Comparison of ENCODE assay signal across 23 cellular contexts in genomic region chr7:116239019-116239418, GRCh38. TPM values are rescaled to one million over a fixed set of nuclear protein-coding genes. Genes with fewer than 3 reads are reported as not detected.
DNase-seq lines count a peak whose midpoint lies in the region; ATAC-seq and TF ChIP-seq lines count a peak whose summit lies in the region.
"Had no signal": no experiment of that assay in that cellular context is flagged by ENCODE, and none has a peak within 500 bp of the region (broad histone marks: within the 10 kb centered on the region; RNA-seq: fewer than 3 reads in every experiment).

No MANE protein-coding gene starts in this region.

- peak overlapping the region; percentile 18 for H3K27ac Mint-ChIP-seq in activated T-cell treated with anti-CD3 and anti-CD28 coated beads, Interleukin-2, amount 50 U/mL, for 72 hours
- no peak overlapping the region for H3K27ac Mint-ChIP-seq in WTC11
- no peak overlapping the region for H3K27ac Mint-ChIP-seq in activated CD4-positive, alpha-beta T cell treated with anti-CD3 and anti-CD28 coated beads for 36 hours
- H3K27ac Mint-ChIP-seq: type B pancreatic cell had no signal

- TF ChIP-seq POLR2A in transverse colon (IDR thresholded peaks at IDR 0.05): no peak

- peaks cover 39% of the 10 kb centered on the region for H3K4me1 Mint-ChIP-seq in activated T-cell treated with anti-CD3 and anti-CD28 coated beads, Interleukin-2, amount 50 U/mL, for 72 hours (ENCODE audit: low read depth)
- H3K4me1 Mint-ChIP-seq in WTC11: peaks cover 8% of the 10 kb centered on the region
- peaks cover 54% of the 10 kb centered on the region for H3K4me1 Mint-ChIP-seq in activated CD4-positive, alpha-beta T cell treated with anti-CD3 and anti-CD28 coated beads for 36 hours

- 51 to 54% methylated on average over 3 of the region's 3 CpGs for WGBS in transverse colon (ENCODE audit: low coverage in 1 of 2), 2 donors

- H2AFZ ChIP-seq in osteoblast (ENCODE audit: low read length): no peak overlapping the region

- POLR2A ChIA-PET in WTC11 (lab: Charles Lee): interaction anchor here (0.5 kb wide), 1 partner anchor 224 kb away, joined by 3 read pairs; no protein-coding TSS in a partner anchor
- POLR2A ChIA-PET in activated CD4-positive, alpha-beta T cell treated with anti-CD3 and anti-CD28 coated beads for 36 hours (lab: Charles Lee): no interaction called here

- CTCF ChIA-PET in WTC11 (lab: Charles Lee): interaction anchor here (0.8 to 1.8 kb wide), 5 partner anchors 8 to 59 kb away, joined by 3 to 9 read pairs (median 3); partner anchors contain the start of gene TES
- CTCF ChIA-PET in activated CD4-positive, alpha-beta T cell treated with anti-CD3 and anti-CD28 coated beads for 36 hours (lab: Charles Lee): interaction anchor here (1.1 to 15.7 kb wide), 5 partner anchors 8 to 69 kb away, joined by 3 to 293 read pairs (median 13); partner anchors contain the start of gene TES

- H3K27ac ChIP-seq in transverse colon: peak overlapping the region; percentile 45 to 96 (median 70)
- H3K27ac ChIP-seq in osteoblast (ENCODE audit: low read depth, low read length): no peak overlapping the region
- H3K27ac ChIP-seq: cardiac muscle cell, lower lobe of right lung, prostate gland, skin epidermis had no signal

- H3K27me3 ChIP-seq in transverse colon (no peaks in the 10 kb centered on the region), osteoblast (ENCODE audit: insufficient read depth, low read length) (no peaks in the 10 kb centered on the region)
- H3K27me3 ChIP-seq: BE2C, cardiac muscle cell had no signal

- no peaks in the 10 kb centered on the region for H3K27me3 Mint-ChIP-seq in activated T-cell treated with anti-CD3 and anti-CD28 coated beads, Interleukin-2, amount 50 U/mL, for 72 hours (ENCODE audit: low read depth)
- no peaks in the 10 kb centered on the region for H3K27me3 Mint-ChIP-seq in WTC11 (ENCODE audit: low read depth)
- no peaks in the 10 kb centered on the region for H3K27me3 Mint-ChIP-seq in activated CD4-positive, alpha-beta T cell treated with anti-CD3 and anti-CD28 coated beads for 36 hours
- H3K27me3 Mint-ChIP-seq: type B pancreatic cell had no signal

- H3K36me3 Mint-ChIP-seq in activated T-cell treated with anti-CD3 and anti-CD28 coated beads, Interleukin-2, amount 50 U/mL, for 72 hours (ENCODE audit: insufficient read depth in 2 of 2): peaks cover 9 to 17% of the 10 kb centered on the region in 2 donors
- H3K36me3 Mint-ChIP-seq in WTC11: peaks cover 11% of the 10 kb centered on the region
- peaks cover 29% of the 10 kb centered on the region for H3K36me3 Mint-ChIP-seq in activated CD4-positive, alpha-beta T cell treated with anti-CD3 and anti-CD28 coated beads for 36 hours (ENCODE audit: low read depth)

- no peak overlapping the region for H3K4me2 ChIP-seq in osteoblast (ENCODE audit: insufficient read depth, low read length)

- H3K4me3 ChIP-seq in mucosa of descending colon: no peak overlapping the region
- no peak overlapping the region for H3K4me3 ChIP-seq in transverse colon
- no peak overlapping the region for H3K4me3 ChIP-seq in osteoblast (ENCODE audit: insufficient read depth, low read length)
- H3K4me3 ChIP-seq: cardiac muscle cell, lower lobe of right lung, prostate gland, skin epidermis had no signal

- peaks cover 12% of the 10 kb centered on the region for H3K4me1 ChIP-seq in mucosa of descending colon (ENCODE audit: low read depth)
- peaks cover 8 to 52% (median 18%) of the 10 kb centered on the region in 4 donors for H3K4me1 ChIP-seq in transverse colon
- H3K4me1 ChIP-seq in osteoblast (ENCODE audit: insufficient read depth, low read length): peaks cover 3% of the 10 kb centered on the region
- H3K4me1 ChIP-seq: BE2C, lower lobe of right lung, prostate gland had no signal

- DNase-seq in activated T-cell treated with anti-CD3 and anti-CD28 coated beads, Interleukin-2, amount 50 U/mL, for 72 hours: no peak
- no peak for DNase-seq in activated T-cell treated with anti-CD3 and anti-CD28 coated beads, Interleukin-2, amount 50 U/mL, for 1 hour
- DNase-seq in WTC11 (ENCODE audit: low spot score) (no peak), mucosa of descending colon (no peak), transverse colon (no peak), osteoblast (ENCODE audit: insufficient read length, low spot score, missing footprints) (no peak), HuH-7 (ENCODE audit: low spot score) (no peak)
- DNase-seq in activated CD4-positive, alpha-beta T cell treated with anti-CD3 and anti-CD28 coated beads for 36 hours: no peak
- DNase-seq: activated CD4-positive, alpha-beta T cell treated with anti-CD3 and anti-CD28 coated beads for 48 hours; activated gamma-delta T cell treated with Interleukin-2 at 50 U/mL for 16 hours; amygdala; BE2C; dermis blood vessel endothelial cell; HCEC 1CT; hippocampal formation; lower lobe of right lung; NCI-H1417 treated with DMSO at 0.1 percent for 48 hours; NCI-H524 treated with DMSO at 0.1 percent for 48 hours; stimulated activated naive CD8-positive, alpha-beta T cell treated with anti-CD3 and anti-CD28 coated beads, Interleukin-15, Interleukin-2, amounts not matched to agents 100 U/mL and 50 U/mL, for 24 hours had no signal

- H3K79me2 ChIP-seq in osteoblast (ENCODE audit: insufficient read depth, low read length): peaks cover 6% of the 10 kb centered on the region

- H4K20me1 ChIP-seq in osteoblast (ENCODE audit: insufficient read depth, low read length): no peaks in the 10 kb centered on the region

- TF ChIP-seq CTCF in WTC11 (IDR thresholded peaks at IDR 0.05) (no peak), mucosa of descending colon (IDR thresholded peaks at IDR 0.05) (no peak), transverse colon (IDR thresholded peaks at IDR 0.05) (no peak), osteoblast (IDR thresholded peaks at IDR 0.05; ENCODE audit: extremely low read depth, low read depth, low read length) (no peak)

- in situ Hi-C loops in transverse colon (cut with MboI; ENCODE audit: low pct_ligation_motif_present in 1 of 4, low pct_unique_long_range_greater_than_20kb in 1 of 4, low sequenced_read_pairs in 3 of 4): loop anchor here in 2 of 4 donors (5.0 kb wide), 1 partner anchor 62 kb away; no protein-coding TSS in a partner anchor

- H3K9me3 Mint-ChIP-seq in activated T-cell treated with anti-CD3 and anti-CD28 coated beads, Interleukin-2, amount 50 U/mL, for 72 hours: peaks cover 0 to 4% of the 10 kb centered on the region in 2 donors
- peaks cover 9% of the 10 kb centered on the region for H3K9me3 Mint-ChIP-seq in WTC11
- H3K9me3 Mint-ChIP-seq in activated CD4-positive, alpha-beta T cell treated with anti-CD3 and anti-CD28 coated beads for 36 hours (ENCODE audit: low read depth): no peaks in the 10 kb centered on the region
- H3K9me3 Mint-ChIP-seq: type B pancreatic cell had no signal

- intact Hi-C loops in mucosa of descending colon (cut with DNase I, micrococcal nuclease): loop anchor here (5.0 to 10.0 kb wide), 2 partner anchors 57 to 64 kb away; no protein-coding TSS in a partner anchor
- intact Hi-C loops in transverse colon (cut with DNase I; ENCODE audit: low total_unique reads): loop anchor here (5.0 kb wide), 1 partner anchor 52 kb away; no protein-coding TSS in a partner anchor
- intact Hi-C loops in activated CD4-positive, alpha-beta T cell treated with anti-CD3 and anti-CD28 coated beads for 36 hours (cut with DNase I, micrococcal nuclease): loop anchor here in 1 of 2 experiments (5.0 kb wide), 1 partner anchor 348 kb away; no protein-coding TSS in a partner anchor

- H3K36me3 ChIP-seq in mucosa of descending colon (ENCODE audit: low read depth): no peaks in the 10 kb centered on the region
- H3K36me3 ChIP-seq in transverse colon: no peaks in the 10 kb centered on the region
- H3K36me3 ChIP-seq in osteoblast (ENCODE audit: insufficient read depth, low read length): peaks cover 6% of the 10 kb centered on the region
- H3K36me3 ChIP-seq: BE2C, cardiac muscle cell, lower lobe of right lung, prostate gland had no signal

- ATAC-seq in activated T-cell treated with anti-CD3 and anti-CD28 coated beads, Interleukin-2, amount 50 U/mL, for 72 hours (replicated peaks in 1 of 2): no peak
- peak; percentile 28; the same call in 1 of the 2 replicates for ATAC-seq in WTC11
- ATAC-seq in mucosa of descending colon: peak; percentile 52
- ATAC-seq in activated CD4-positive, alpha-beta T cell treated with anti-CD3 and anti-CD28 coated beads for 36 hours: no peak
- ATAC-seq: lower lobe of right lung; stimulated activated naive CD8-positive, alpha-beta T cell treated with anti-CD3 and anti-CD28 coated beads, Interleukin-15, Interleukin-2, amounts not matched to agents 100 U/mL and 50 U/mL, for 24 hours had no signal

- no peak overlapping the region for H3K4me3 Mint-ChIP-seq in activated T-cell treated with anti-CD3 and anti-CD28 coated beads, Interleukin-2, amount 50 U/mL, for 72 hours
- H3K4me3 Mint-ChIP-seq in WTC11: no peak overlapping the region
- no peak overlapping the region for H3K4me3 Mint-ChIP-seq in activated CD4-positive, alpha-beta T cell treated with anti-CD3 and anti-CD28 coated beads for 36 hours
- H3K4me3 Mint-ChIP-seq: type B pancreatic cell had no signal

- H3K9me3 ChIP-seq in mucosa of descending colon (no peaks in the 10 kb centered on the region), transverse colon (no peaks in the 10 kb centered on the region), osteoblast (ENCODE audit: low read depth, low read length) (no peaks in the 10 kb centered on the region)
- H3K9me3 ChIP-seq: BE2C, lower lobe of right lung, prostate gland had no signal

- TF ChIP-seq EP300 in transverse colon (IDR thresholded peaks at IDR 0.05; ENCODE audit: low read depth): no peak

RNA-seq across cellular contexts. Expression of gene TES, which starts 28.7 kb away (rescaled TPM):
- total RNA-seq in activated T-cell treated with anti-CD3 and anti-CD28 coated beads, Interleukin-2, amount 50 U/mL, for 72 hours: 100 to 1,000 TPM; 121 to 125 TPM
- 48.5 to 49.9 TPM (median 49.5 TPM) in 3 replicates for total RNA-seq in WTC11 (2021)
- total RNA-seq in mucosa of descending colon: 100 to 1,000 TPM; 101 to 224 (median 106) TPM
- 100 to 1,000 TPM in 3 of 4 donors, 10 to 100 TPM in 1; 77.4 to 119 (median 115) TPM for total RNA-seq in transverse colon
- 99.2 and 124 TPM in 2 replicates for total RNA-seq in osteoblast
- total RNA-seq in activated CD4-positive, alpha-beta T cell treated with anti-CD3 and anti-CD28 coated beads for 36 hours: 10 to 100 TPM; 84.8 to 97.5 TPM

Comparison
In these comparisons a context has a peak if more than half of its experiments do, and no peak if none do; other contexts are left out.
1. ATAC-seq: peak in WTC11 (single experiment) and mucosa of descending colon (single experiment); none in activated T-cell treated with anti-CD3 and anti-CD28 coated beads, Interleukin-2, amount 50 U/mL, for 72 hours (0 of 2) and activated CD4-positive, alpha-beta T cell treated with anti-CD3 and anti-CD28 coated beads for 36 hours (single experiment).